Comparison of ENCODE assay signal across 8 cellular contexts in the genomic region with DNA sequence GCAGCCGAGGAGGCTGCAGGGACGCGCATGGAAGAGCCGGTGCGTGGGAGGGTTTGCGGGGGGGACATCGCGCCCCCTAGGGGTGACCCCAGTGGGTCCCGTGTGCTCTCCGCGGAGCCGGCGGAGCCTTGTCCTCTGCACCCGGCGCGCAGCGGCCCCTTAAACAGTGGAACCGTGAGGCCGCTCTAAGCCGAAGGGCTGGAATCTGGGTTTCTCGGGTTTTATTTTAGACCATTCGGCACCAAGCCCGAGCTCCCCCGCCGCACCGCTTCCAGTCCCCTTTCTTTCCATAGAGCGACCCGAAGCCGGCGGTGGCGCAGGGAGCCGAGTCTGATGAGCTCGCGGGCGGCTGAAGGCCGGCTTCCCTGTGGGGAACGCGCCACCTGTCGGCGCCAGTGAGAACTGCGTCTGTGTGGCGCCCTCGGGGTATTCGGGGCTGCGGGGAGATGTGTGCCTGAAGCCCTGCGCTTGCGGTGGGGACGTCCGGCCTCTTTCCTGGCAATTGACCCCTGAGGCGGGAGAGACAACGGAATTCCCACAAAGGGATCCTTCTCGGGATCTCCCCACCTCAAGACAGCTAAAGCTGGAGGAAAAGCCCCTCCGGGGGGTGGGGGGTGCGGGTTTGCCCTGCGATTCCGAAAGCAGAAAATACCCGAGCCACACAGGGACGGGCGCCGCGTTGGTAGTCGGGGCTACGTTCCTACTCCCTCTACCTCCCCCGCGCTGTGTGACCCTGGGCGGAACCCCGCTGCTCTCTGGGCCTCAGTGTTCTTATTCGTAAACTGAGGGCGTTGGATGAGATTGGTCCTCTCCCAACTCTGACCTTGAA. TPM values are rescaled to one million over a fixed set of nuclear protein-coding genes. Genes with fewer than 3 reads are reported as not detected.
DNase-seq lines count a peak whose midpoint lies in the region; TF ChIP-seq lines count a peak whose summit lies in the region.

No MANE protein-coding gene starts in this region.

- H3K4me3 ChIP-seq in GM12865 (ENCODE audit: low read depth, low read length) (no peak overlapping the region), astrocyte of the spinal cord (ENCODE audit: low read depth, low read length) (peak overlapping the region; percentile 29), iPS-18a (ENCODE audit: low read length) (peak overlapping the region; percentile 53), skin epidermis (peak overlapping the region; percentile 8 to 28 (median 17))

- no peaks in the 10 kb centered on the region for H3K9me3 Mint-ChIP-seq in HFFc6

- H3K9ac ChIP-seq in iPS-18a (ENCODE audit: low read length), result no peak overlapping the region

- H3K36me3 ChIP-seq in iPS-18a (ENCODE audit: control insufficient read depth, low read depth, low read length), result no peaks in the 10 kb centered on the region

- H3K27ac ChIP-seq in iPS-18a (ENCODE audit: low read length) (no peak overlapping the region), skin epidermis (peak overlapping the region in 6 of 21 experiments; percentile 15 to 84 (median 37))

- peak; percentile 86 for TF ChIP-seq CTCF in GM12865 (IDR thresholded peaks at IDR 0.05; ENCODE audit: insufficient read depth, low read depth, low read length, missing control alignments)
- peak; percentile 99 for TF ChIP-seq CTCF in HFFc6 (IDR thresholded peaks at IDR 0.05)
- TF ChIP-seq CTCF in astrocyte of the spinal cord (IDR thresholded peaks at IDR 0.05; ENCODE audit: low read depth, low read length), result peak; percentile 92

- H3K27ac Mint-ChIP-seq in HFFc6, result no peak overlapping the region

- H3K36me3 Mint-ChIP-seq in HFFc6 (ENCODE audit: low read depth), result no peaks in the 10 kb centered on the region

- H3K27me3 Mint-ChIP-seq in HFFc6 (ENCODE audit: insufficient read depth), result peaks cover 76% of the 10 kb centered on the region

- in situ Hi-C loops in astrocyte of the spinal cord (cut with HindIII; ENCODE audit: low sequenced_read_pairs), result no loop called here

- H3K27me3 ChIP-seq in iPS-18a (ENCODE audit: control insufficient read depth, insufficient read depth, low read length), result peaks cover 99% of the 10 kb centered on the region

- no peaks in the 10 kb centered on the region for H3K9me3 ChIP-seq in iPS-18a (ENCODE audit: control insufficient read depth, low read depth, low read length)

- peaks cover 8% of the 10 kb centered on the region for H3K4me1 ChIP-seq in iPS-18a (ENCODE audit: control insufficient read depth, low read depth, low read length)

- peaks cover 8% of the 10 kb centered on the region; the same call in 1 of the 2 replicates for H3K4me1 Mint-ChIP-seq in HFFc6 (ENCODE audit: low read depth)

- peak overlapping the region; percentile 59; the same call in 1 of the 2 replicates for H3K4me3 Mint-ChIP-seq in HFFc6

- peak; percentile 75 for DNase-seq in GM12865 (ENCODE audit: low read depth)
- peak; percentile 53 for DNase-seq in HFFc6
- DNase-seq in NAMALWA (ENCODE audit: low spot score), result peak; percentile 68
- peak; percentile 37 for DNase-seq in T-helper 22 cell (ENCODE audit: low read depth)
- peak; percentile 75 for DNase-seq in astrocyte of the spinal cord (ENCODE audit: low read depth, low spot score)
- no peak for DNase-seq in HCEC 1CT

RNA-seq across cellular contexts. Expression of a gene that starts 8.2 kb away (rescaled TPM):
- total RNA-seq in HFFc6 (2021; fragmentation: NEBNext Ultra II Directional; extraction: Animal tissue kit (Norgen Biotek cat#: 25700)), result not detected
